In genomic region chr2:205646680-205647079, GRCh38 we compare ENCODE assay signal across 13 cellular contexts.
DNase-seq lines count a peak whose midpoint lies in the region; ATAC-seq and TF ChIP-seq lines count a peak whose summit lies in the region.
"Had no signal": no experiment of that assay in that cellular context is flagged by ENCODE, and none has a peak within 500 bp of the region (broad histone marks: within the 10 kb centered on the region; RNA-seq: fewer than 3 reads in every experiment).

No MANE protein-coding gene starts in this region.

- CTCF ChIA-PET in HEK293T (lab: Yijun Ruan, JAX) = no interaction called here

- DNase-seq in CD1c-positive myeloid dendritic cell (ENCODE audit: extremely low spot score) (peak; percentile 57), HCEC 1CT (no peak), NCI-H2107 treated with DMSO at 0.1 percent for 48 hours (lab: John Stamatoyannopoulos, UW; ENCODE audit: unreplicated experiment) (no peak), HEK293T (ENCODE audit: extremely low spot score) (no peak), SW 1271 (lab: John Stamatoyannopoulos, UW) (no peak)
- DNase-seq: EL, left colon, NCI-H1417, ovary, T1000 had no signal

- POLR2A ChIA-PET in HEK293T (lab: Yijun Ruan, JAX) = no interaction called here

- peak; percentile 98 for ATAC-seq in GM19324 (IDR thresholded peaks at IDR 0.05; ENCODE audit: low FRiP score, unreplicated experiment)
- ATAC-seq in HG02642 (IDR thresholded peaks at IDR 0.05; ENCODE audit: poor library complexity, unreplicated experiment) = peak; percentile 97
- peak; percentile 92 for ATAC-seq in HG03439 (IDR thresholded peaks at IDR 0.05; ENCODE audit: unreplicated experiment)
- ATAC-seq: left colon had no signal

TF ChIP-seq in HEK293T, 16 proteins besides CTCF, POLR2A, EP300 and RAD21:
- TF ChIP-seq HDGF (IDR thresholded peaks at IDR 0.05; ENCODE audit: borderline replicate concordance) = no peak
- TF ChIP-seq ZNF384 (IDR thresholded peaks at IDR 0.05) = no peak
- no peak for TF ChIP-seq PKNOX1 (IDR thresholded peaks at IDR 0.05)
- TF ChIP-seq SUZ12 (IDR thresholded peaks at IDR 0.05) = no peak
- no peak for TF ChIP-seq NFRKB (IDR thresholded peaks at IDR 0.05)
- no peak for TF ChIP-seq L3MBTL2 (conservative IDR thresholded peaks at IDR 0.05)
- TF ChIP-seq TARDBP (IDR thresholded peaks at IDR 0.05) = no peak
- TF ChIP-seq BHLHE40 (IDR thresholded peaks at IDR 0.05; ENCODE audit: borderline replicate concordance) = no peak
- no peak for TF ChIP-seq FOXM1 (IDR thresholded peaks at IDR 0.05; ENCODE audit: borderline replicate concordance)
- no peak for TF ChIP-seq LEF1 (IDR thresholded peaks at IDR 0.05; ENCODE audit: borderline replicate concordance)
- TF ChIP-seq ARNT (IDR thresholded peaks at IDR 0.05) = no peak
- no peak for TF ChIP-seq ELF4 (IDR thresholded peaks at IDR 0.05)
- TF ChIP-seq FOXK2 (IDR thresholded peaks at IDR 0.05) = no peak
